Comparison of ENCODE assay signal across 8 cellular contexts in the genomic region with DNA sequence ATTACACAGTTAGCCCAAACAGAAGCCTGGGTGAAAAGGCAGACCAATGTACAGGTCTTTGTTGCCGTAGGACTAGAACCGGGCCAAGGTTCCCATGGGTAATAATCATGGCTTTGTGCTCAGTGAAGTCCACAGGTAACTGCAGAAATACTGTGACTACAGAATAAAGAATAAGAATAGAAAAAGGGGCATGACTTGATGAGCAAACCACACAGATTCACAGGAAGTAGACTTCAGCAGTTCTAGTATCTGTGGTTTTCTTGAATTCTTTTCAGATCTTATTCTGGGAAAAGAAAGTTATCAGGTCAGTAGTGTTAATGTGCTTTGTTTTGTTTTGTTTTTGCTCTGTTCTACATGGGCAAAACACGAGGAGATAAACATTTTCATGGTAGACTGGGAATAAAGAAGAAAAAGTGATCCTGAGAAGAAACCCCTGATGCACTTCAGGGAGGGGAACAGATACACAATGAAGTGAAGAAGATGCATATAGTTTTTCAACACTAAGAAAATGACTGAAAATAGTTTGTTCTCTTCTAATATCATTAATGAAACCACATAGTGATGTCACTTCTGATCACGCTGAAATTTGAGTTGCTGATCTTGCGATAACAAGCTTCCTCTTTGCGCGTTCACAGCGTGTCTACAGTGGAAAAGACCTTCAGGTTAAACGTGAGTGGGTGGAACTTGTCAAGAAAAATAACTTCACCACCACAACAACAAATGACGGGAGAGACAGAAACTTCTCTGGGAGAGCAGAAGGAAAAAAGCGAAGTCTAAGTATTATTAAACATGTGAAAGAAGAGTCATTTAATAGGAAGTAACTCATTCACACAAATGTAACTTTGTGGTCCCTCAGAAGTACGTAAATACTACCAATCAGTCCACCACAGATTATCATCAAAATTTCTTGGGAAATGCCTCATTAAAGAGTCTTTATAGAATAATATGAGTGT.
A peak's percentile ranks its signal among the peaks of the same experiment; 100 is the strongest.
DNase-seq lines count a peak whose midpoint lies in the region; ATAC-seq and TF ChIP-seq lines count a peak whose summit lies in the region.

No MANE protein-coding gene starts in this region.

- peak; percentile 91 for ATAC-seq in GM18511 (IDR thresholded peaks at IDR 0.05; ENCODE audit: unreplicated experiment)
- peak; percentile 91 for ATAC-seq in HG02798 (IDR thresholded peaks at IDR 0.05; ENCODE audit: poor library complexity, unreplicated experiment)

- no peak for TF ChIP-seq POLR2A in erythroblast (IDR thresholded peaks at IDR 0.05; ENCODE audit: low read length)

- DNase-seq in T follicular helper cell (ENCODE audit: low read depth) (peak; percentile 51), GF-D8 (lab: John Stamatoyannopoulos, UW) (no peak), erythroblast (lab: John Stamatoyannopoulos, UW) (no peak), DMS 273 (lab: John Stamatoyannopoulos, UW; ENCODE audit: unreplicated experiment) (no peak)
- DNase-seq in central memory CD4-positive, alpha-beta T cell = peak; percentile 83
- peak in 5 of 6 experiments; percentile 54 to 76 (median 66) for DNase-seq in stimulated activated naive CD4-positive, alpha-beta T cell (lab: John Stamatoyannopoulos, UW)

Comparison
In these comparisons a context has a peak if more than half of its experiments do, and no peak if none do; other contexts are left out.
1. DNase-seq: peak in T follicular helper cell (single experiment), central memory CD4-positive, alpha-beta T cell (single experiment) and stimulated activated naive CD4-positive, alpha-beta T cell (5 of 6); none in GF-D8 (single experiment), erythroblast (0 of 2) and DMS 273 (single experiment).